20 cellular contexts compared by ENCODE assay signal in genomic region chr6:106133040-106133439, GRCh38.
"Had no signal": no experiment of that assay in that cellular context is flagged by ENCODE, and none has a peak within 500 bp of the region (broad histone marks: within the 10 kb centered on the region; RNA-seq: fewer than 3 reads in every experiment).

No MANE protein-coding gene starts in this region.

- H3K4me3 ChIP-seq: esophagus muscularis mucosa, heart right ventricle, left ventricle myocardium inferior, tibial nerve, uterus had no signal

- ATAC-seq: activated naive CD8-positive, alpha-beta T cell treated with anti-CD3 and anti-CD28 coated beads, Interleukin-2, amount 50 U/mL, for 24 hours; activated T-cell treated with anti-CD3 and anti-CD28 coated beads, Interleukin-2, amount 50 U/mL, for 4 hours; heart right ventricle had no signal

- H3K27ac ChIP-seq: brain microvascular endothelial cell, esophagus muscularis mucosa, heart right ventricle, left ventricle myocardium inferior, tibial nerve, uterus, VCaP had no signal

- DNase-seq: activated CD4-positive, alpha-beta T cell treated with anti-CD3 and anti-CD28 coated beads, Interleukin-2, amount 50 U/mL, for 1 hour; activated CD4-positive, CD25-positive, alpha-beta regulatory T cell treated with anti-CD3 and anti-CD28 coated beads, Interleukin-2, amount 50 U/mL, for 72 hours; activated CD8-positive, alpha-beta memory T cell treated with anti-CD3 and anti-CD28 coated beads, Interleukin-2, amount 50 U/mL, for 4 hours; activated effector memory CD4-positive, alpha-beta T cell treated with Interleukin-2 at 50 U/mL for 16 hours; activated naive CD4-positive, alpha-beta T cell treated with anti-CD3 and anti-CD28 coated beads, Interleukin-2, amount 10 ng/mL, durations not matched to agents 7 days and 5 days; activated naive CD8-positive, alpha-beta T cell treated with anti-CD3 and anti-CD28 coated beads, Interleukin-2, amount 50 U/mL, for 24 hours; activated T-cell treated with anti-CD3 and anti-CD28 coated beads, Interleukin-2, amount 50 U/mL, for 4 hours; aorta; brain microvascular endothelial cell; cortex of kidney; effector CD4-positive, alpha-beta T cell; heart right ventricle; kidney glomerular epithelial cell; left ventricle myocardium inferior; occipital lobe; stimulated activated naive CD4-positive, alpha-beta T cell; uterus had no signal

- H3K27me3 ChIP-seq: brain microvascular endothelial cell, esophagus muscularis mucosa, heart right ventricle, tibial nerve, uterus had no signal

- H3K36me3 ChIP-seq: brain microvascular endothelial cell, esophagus muscularis mucosa, heart right ventricle, left ventricle myocardium inferior, tibial nerve, uterus had no signal

- H3K9me3 ChIP-seq: esophagus muscularis mucosa, heart right ventricle, left ventricle myocardium inferior, tibial nerve, uterus had no signal

- H3K4me1 ChIP-seq: esophagus muscularis mucosa, left ventricle myocardium inferior, tibial nerve, uterus had no signal
